In genomic region chr13:104809483-104809882, GRCh38 we compare ENCODE assay signal across 1 cellular context.
TF ChIP-seq lines count a peak whose summit lies in the region.

No MANE protein-coding gene starts in this region.

TF ChIP-seq in SK-N-SH, 30 proteins besides CTCF, POLR2A, EP300 and RAD21:
- TF ChIP-seq SMC3 (IDR thresholded peaks at IDR 0.05; ENCODE audit: low read depth, low read length) (no peak), TAF1 (IDR thresholded peaks at IDR 0.05; ENCODE audit: borderline replicate concordance, low read depth, low read length) (no peak), JUND (IDR thresholded peaks at IDR 0.05) (no peak), USF1 (IDR thresholded peaks at IDR 0.05; ENCODE audit: borderline replicate concordance, low read depth) (no peak), PBX3 (IDR thresholded peaks at IDR 0.05) (no peak), TCF12 (IDR thresholded peaks at IDR 0.05) (no peak), POLR2AphosphoS5 (IDR thresholded peaks at IDR 0.05; ENCODE audit: low read depth, low read length) (no peak), RXRA (IDR thresholded peaks at IDR 0.05; ENCODE audit: borderline replicate concordance, low read depth) (no peak), MEF2A (IDR thresholded peaks at IDR 0.05; ENCODE audit: borderline replicate concordance, low read depth) (no peak), ZBTB33 (IDR thresholded peaks at IDR 0.05; ENCODE audit: borderline replicate concordance, low read depth) (no peak), FOXM1 (IDR thresholded peaks at IDR 0.05; ENCODE audit: low read depth) (no peak), NFIC (IDR thresholded peaks at IDR 0.05; ENCODE audit: borderline replicate concordance) (no peak), RCOR1 (IDR thresholded peaks at IDR 0.05; ENCODE audit: low read length) (no peak), ELF1 (IDR thresholded peaks at IDR 0.05) (no peak), FOSL2 (IDR thresholded peaks at IDR 0.05; ENCODE audit: borderline replicate concordance, low read depth) (no peak)
